13 cellular contexts compared by ENCODE assay signal in the genomic region with DNA sequence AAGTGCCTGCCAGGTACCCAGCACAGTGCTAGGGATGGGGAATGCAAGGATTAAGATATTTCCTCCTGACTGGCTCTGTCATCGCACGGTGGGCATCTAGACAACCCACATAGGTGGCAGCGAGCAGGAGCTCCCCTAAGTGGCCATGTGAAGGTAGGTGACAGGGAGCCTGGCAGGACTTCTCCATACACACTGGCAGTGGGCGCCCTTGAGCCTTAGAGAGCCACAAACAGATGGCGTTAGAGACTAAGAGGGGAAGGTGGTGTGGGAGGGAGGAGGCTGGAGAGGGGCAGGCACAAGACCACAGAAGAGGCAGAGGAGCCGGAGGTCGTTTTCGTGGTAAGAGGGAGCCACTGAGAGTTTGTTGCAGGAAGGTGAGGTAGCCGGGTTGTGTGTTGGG. TPM values are rescaled to one million over a fixed set of nuclear protein-coding genes. Genes with fewer than 3 reads are reported as not detected.
DNase-seq lines count a peak whose midpoint lies in the region; ATAC-seq and TF ChIP-seq lines count a peak whose summit lies in the region.
"Had no signal": no experiment of that assay in that cellular context is flagged by ENCODE, and none has a peak within 500 bp of the region (broad histone marks: within the 10 kb centered on the region; RNA-seq: fewer than 3 reads in every experiment).

No MANE protein-coding gene starts in this region.

- no peak overlapping the region for H3K4me3 ChIP-seq in HFF-Myc (replicated peaks; ENCODE audit: low read depth, low read length)
- H3K4me3 ChIP-seq in epithelial cell of proximal tubule (ENCODE audit: low read depth, low read length): no peak overlapping the region
- H3K4me3 ChIP-seq: left lung, sigmoid colon had no signal

- DNase-seq in DMS114 treated with DMSO at 0.1 percent for 48 hours (lab: John Stamatoyannopoulos, UW; ENCODE audit: unreplicated experiment) (peak; percentile 10), HFF-Myc (ENCODE audit: extremely low read depth, low read depth) (no peak), NCI-H82 treated with DMSO at 0.1 percent for 48 hours (lab: John Stamatoyannopoulos, UW; ENCODE audit: unreplicated experiment) (peak; percentile 19), epithelial cell of proximal tubule (ENCODE audit: low read depth) (no peak)
- no peak for DNase-seq in stimulated activated naive CD4-positive, alpha-beta T cell (lab: John Stamatoyannopoulos, UW)
- DNase-seq: activated naive CD8-positive, alpha-beta T cell treated with anti-CD3 and anti-CD28 coated beads, Interleukin-2, amount 10 ng/mL, durations not matched to agents 7 days and 5 days; KG1; sigmoid colon; stimulated activated naive CD8-positive, alpha-beta T cell treated with anti-CD3 and anti-CD28 coated beads, Interleukin-15, Interleukin-2, amounts not matched to agents 100 U/mL and 50 U/mL, for 24 hours had no signal

- ATAC-seq in GM21381 (IDR thresholded peaks at IDR 0.05; ENCODE audit: unreplicated experiment) (no peak), HG03378 (IDR thresholded peaks at IDR 0.05; ENCODE audit: unreplicated experiment) (no peak), HG03354 (IDR thresholded peaks at IDR 0.05; ENCODE audit: poor library complexity, severe bottlenecking, unreplicated experiment) (no peak)
- ATAC-seq: left lung; stimulated activated naive CD8-positive, alpha-beta T cell treated with anti-CD3 and anti-CD28 coated beads, Interleukin-15, Interleukin-2, amounts not matched to agents 100 U/mL and 50 U/mL, for 24 hours had no signal

- TF ChIP-seq CTCF in HFF-Myc (IDR thresholded peaks at IDR 0.05; ENCODE audit: low read depth, low read length, missing control alignments): peak; percentile 9
- TF ChIP-seq CTCF in epithelial cell of proximal tubule (conservative IDR thresholded peaks at IDR 0.05; ENCODE audit: low read depth, low read length): peak; percentile 28

RNA-seq across cellular contexts. Expression of gene PRELID3A, which starts 15.2 kb away (rescaled TPM):
- total RNA-seq in epithelial cell of proximal tubule: 3.9 TPM in 2 replicates

RNA-seq across cellular contexts. Expression of gene AFG3L2, which starts 45.9 kb away (rescaled TPM):
- total RNA-seq in epithelial cell of proximal tubule: 41.3 and 52.8 TPM in 2 replicates

Comparison
In these comparisons a context has a peak if more than half of its experiments do, and no peak if none do; other contexts are left out.
1. DNase-seq: peak in DMS114 treated with DMSO at 0.1 percent for 48 hours (single experiment) and NCI-H82 treated with DMSO at 0.1 percent for 48 hours (single experiment); none in HFF-Myc (single experiment), epithelial cell of proximal tubule (single experiment) and stimulated activated naive CD4-positive, alpha-beta T cell (0 of 6).